Comparison of ENCODE assay signal across 8 cellular contexts in the genomic region with DNA sequence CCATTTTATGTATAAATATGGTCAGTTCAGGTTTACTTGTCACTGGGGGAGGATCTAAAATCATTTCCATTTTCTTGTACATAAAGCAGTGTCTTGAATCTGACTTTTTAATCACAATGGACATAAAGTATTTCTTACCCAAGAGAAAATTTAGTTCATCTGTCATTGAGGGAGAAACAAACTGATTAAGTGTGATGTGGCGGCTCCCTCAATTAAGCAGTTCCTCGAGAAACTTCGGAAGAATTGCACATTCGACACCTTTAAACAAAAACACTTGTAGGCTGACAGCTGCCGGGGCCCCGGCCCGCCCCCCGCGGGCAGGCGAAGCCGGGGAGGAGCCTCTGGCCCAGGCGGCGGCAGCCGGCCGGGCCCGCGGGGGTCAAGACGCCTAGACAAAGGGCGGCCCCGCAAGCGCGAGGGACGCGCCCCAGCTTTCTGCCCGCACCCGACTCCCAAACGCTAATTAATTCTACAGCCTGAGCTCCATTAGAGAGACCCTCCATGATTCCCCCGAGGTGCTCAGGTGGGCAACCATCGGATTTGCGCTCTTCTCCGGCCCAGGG. TPM values are rescaled to one million over a fixed set of nuclear protein-coding genes. Genes with fewer than 3 reads are reported as not detected.
DNase-seq lines count a peak whose midpoint lies in the region; ATAC-seq, FAIRE-seq and TF ChIP-seq lines count a peak whose summit lies in the region.

No MANE protein-coding gene starts in this region.

- CTCF ChIA-PET in K562 (lab: Yijun Ruan, JAX; ENCODE audit: low intra/inter-chr PET ratio), result no interaction called here

- no TSS peak for BruUV-seq in K562 (replicated peaks; lab: Mats Ljungman, UMichigan)

- H3K4me3 ChIP-seq in MG63, result peak overlapping the region; percentile 62
- H3K4me3 ChIP-seq in K562, result peak overlapping the region; percentile 61
- H3K4me3 ChIP-seq in thoracic aorta, result peak overlapping the region; percentile 97

- 6% methylated on average over 24 of the region's 31 CpGs for WGBS in K562 (ENCODE audit: insufficient coverage, low coverage, missing lambda C conversion rate)

- in situ Hi-C loops in K562 (cut with MboI), result no loop called here

- intact Hi-C loops in K562 (cut with micrococcal nuclease), result no loop called here

- H3K9me3 ChIP-seq in MG63 (no peaks in the 10 kb centered on the region), K562 (replicated peaks; ENCODE audit: control insufficient read depth, insufficient read depth, low read depth, low read length) (no peaks in the 10 kb centered on the region), thoracic aorta (no peaks in the 10 kb centered on the region)

- H3K4me2 ChIP-seq in K562 (ENCODE audit: insufficient read depth, low read length), result peak overlapping the region; percentile 90

- peak overlapping the region; percentile 94 for H2AFZ ChIP-seq in K562 (ENCODE audit: low read depth, low read length)

- H3K27me3 ChIP-seq in MG63 (peaks cover 50% of the 10 kb centered on the region), K562 (ENCODE audit: control insufficient read depth in 2 of 2, insufficient read depth in 2 of 2, low read length in 2 of 2) (peaks cover 0 to 14% of the 10 kb centered on the region in 2 experiments; a peak in 3 of 5 replicates), thoracic aorta (replicated peaks; ENCODE audit: insufficient read depth) (no peaks in the 10 kb centered on the region)

- H3K27ac ChIP-seq in K562 (ENCODE audit: extremely low read depth, low read depth, low read length) (no peak overlapping the region), thoracic aorta (peak overlapping the region in 1 of 2 donors; percentile 58)

- peak overlapping the region; percentile 53 to 92; a peak in 3 of 4 replicates for H3K9ac ChIP-seq in K562 (ENCODE audit: insufficient read depth in 1 of 2, low read depth in 2 of 2, low read length in 2 of 2)

- no peak for TF ChIP-seq CTCF in K562 (IDR thresholded peaks at IDR 0.05 in 2 of 3, conservative IDR thresholded peaks at IDR 0.05 in 1 of 3; ENCODE audit: insufficient read depth in 2 of 3, low read depth in 1 of 3, low read length in 3 of 3)
- no peak for TF ChIP-seq CTCF in thoracic aorta (IDR thresholded peaks at IDR 0.05)
- TF ChIP-seq CTCF in D721Med (IDR thresholded peaks at IDR 0.05; ENCODE audit: insufficient read depth, missing control alignments), result no peak

- POLR2A ChIA-PET in K562 (lab: Yijun Ruan, JAX), result interaction anchor here (0.6 kb wide), 1 partner anchor 127 kb away, joined by 3 read pairs; a partner anchor contains a TSS

- TF ChIP-seq POLR2A in K562 (conservative IDR thresholded peaks at IDR 0.05), result no peak

- TF ChIP-seq EP300 in K562 (IDR thresholded peaks at IDR 0.05; ENCODE audit: low read length), result no peak

- DNase-seq in activated T-cell treated with anti-CD3 and anti-CD28 coated beads, Interleukin-2, amount 50 U/mL, for 1 hour, result peak; percentile 35
- no peak for DNase-seq in activated T-cell treated with anti-CD3 and anti-CD28 coated beads, Interleukin-2, amount 50 U/mL, for 48 hours
- DNase-seq in MG63 (peak; percentile 32), K562 (ENCODE audit: extremely low read depth in 1 of 4, low spot score in 3 of 4) (peak; percentile 20 to 33 (median 22)), left kidney (ENCODE audit: low read depth, low spot score) (peak; percentile 48), thoracic aorta (ENCODE audit: low spot score) (no peak), D721Med (ENCODE audit: insufficient read length, low spot score) (no peak)

- H3K9me1 ChIP-seq in K562 (ENCODE audit: control insufficient read depth, insufficient read depth, low read length), result no peaks in the 10 kb centered on the region

- no peaks in the 10 kb centered on the region for H3K79me2 ChIP-seq in K562 (ENCODE audit: control insufficient read depth, insufficient read depth, low read length)

- no peak for FAIRE-seq in K562 (lab: Jason Lieb, UNC)
- no peak for FAIRE-seq in D721Med (lab: Jason Lieb, UNC)

- H3K36me3 ChIP-seq in MG63 (no peaks in the 10 kb centered on the region), K562 (ENCODE audit: control insufficient read depth, insufficient read depth, low read length) (no peaks in the 10 kb centered on the region), thoracic aorta (no peaks in the 10 kb centered on the region)

- H3K4me1 ChIP-seq in K562 (replicated peaks in 1 of 2; ENCODE audit: control insufficient read depth in 2 of 2, insufficient read depth in 2 of 2, low read length in 2 of 2) (peaks cover 0 to 20% of the 10 kb centered on the region in 2 experiments; a peak in 2 of 5 replicates), thoracic aorta (ENCODE audit: control insufficient read depth in 1 of 2, low read depth in 2 of 2) (peaks cover 4 to 10% of the 10 kb centered on the region in 2 donors)

- ATAC-seq in K562 (peak; percentile 48), thoracic aorta (ENCODE audit: insufficient number of reproducible peaks, low FRiP score, low read depth) (no peak), HG03095 (IDR thresholded peaks at IDR 0.05; ENCODE audit: unreplicated experiment) (no peak)

- no peak for TF ChIP-seq RAD21 in K562 (CRISPR knock-in tag; conservative IDR thresholded peaks at IDR 0.05 in 1 of 2, IDR thresholded peaks at IDR 0.05 in 1 of 2)

- H4K20me1 ChIP-seq in K562 (replicated peaks; ENCODE audit: control insufficient read depth, insufficient read depth, low read length), result no peaks in the 10 kb centered on the region

TF ChIP-seq in K562, 482 proteins besides CTCF, POLR2A, EP300 and RAD21 (continues in another document):
- TF ChIP-seq RFX5 (IDR thresholded peaks at IDR 0.05; ENCODE audit: low read depth, low read length) (no peak), ZNF274 (IDR thresholded peaks at IDR 0.05; ENCODE audit: borderline replicate concordance, low read depth, low read length) (no peak), ZNF778 (CRISPR knock-in tag; IDR thresholded peaks at IDR 0.05) (no peak), FOXA1 (IDR thresholded peaks at IDR 0.05; ENCODE audit: borderline replicate concordance) (no peak), KDM5B (IDR thresholded peaks at IDR 0.05; ENCODE audit: insufficient replicate concordance, low read depth, low read length) (no peak), ERF (CRISPR knock-in tag; IDR thresholded peaks at IDR 0.05) (no peak), ZNF347 (CRISPR knock-in tag; IDR thresholded peaks at IDR 0.05; ENCODE audit: low read depth) (no peak), PURB (CRISPR knock-in tag; IDR thresholded peaks at IDR 0.05; ENCODE audit: low read depth) (no peak)
- TF ChIP-seq, protein P1, sequence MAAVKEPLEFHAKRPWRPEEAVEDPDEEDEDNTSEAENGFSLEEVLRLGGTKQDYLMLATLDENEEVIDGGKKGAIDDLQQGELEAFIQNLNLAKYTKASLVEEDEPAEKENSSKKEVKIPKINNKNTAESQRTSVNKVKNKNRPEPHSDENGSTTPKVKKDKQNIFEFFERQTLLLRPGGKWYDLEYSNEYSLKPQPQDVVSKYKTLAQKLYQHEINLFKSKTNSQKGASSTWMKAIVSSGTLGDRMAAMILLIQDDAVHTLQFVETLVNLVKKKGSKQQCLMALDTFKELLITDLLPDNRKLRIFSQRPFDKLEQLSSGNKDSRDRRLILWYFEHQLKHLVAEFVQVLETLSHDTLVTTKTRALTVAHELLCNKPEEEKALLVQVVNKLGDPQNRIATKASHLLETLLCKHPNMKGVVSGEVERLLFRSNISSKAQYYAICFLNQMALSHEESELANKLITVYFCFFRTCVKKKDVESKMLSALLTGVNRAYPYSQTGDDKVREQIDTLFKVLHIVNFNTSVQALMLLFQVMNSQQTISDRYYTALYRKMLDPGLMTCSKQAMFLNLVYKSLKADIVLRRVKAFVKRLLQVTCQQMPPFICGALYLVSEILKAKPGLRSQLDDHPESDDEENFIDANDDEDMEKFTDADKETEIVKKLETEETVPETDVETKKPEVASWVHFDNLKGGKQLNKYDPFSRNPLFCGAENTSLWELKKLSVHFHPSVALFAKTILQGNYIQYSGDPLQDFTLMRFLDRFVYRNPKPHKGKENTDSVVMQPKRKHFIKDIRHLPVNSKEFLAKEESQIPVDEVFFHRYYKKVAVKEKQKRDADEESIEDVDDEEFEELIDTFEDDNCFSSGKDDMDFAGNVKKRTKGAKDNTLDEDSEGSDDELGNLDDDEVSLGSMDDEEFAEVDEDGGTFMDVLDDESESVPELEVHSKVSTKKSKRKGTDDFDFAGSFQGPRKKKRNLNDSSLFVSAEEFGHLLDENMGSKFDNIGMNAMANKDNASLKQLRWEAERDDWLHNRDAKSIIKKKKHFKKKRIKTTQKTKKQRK (IDR thresholded peaks at IDR 0.05; ENCODE audit: borderline replicate concordance, low read depth, low read length), result no peak

RNA-seq across cellular contexts. Expression of a gene that starts 0.8 kb away (rescaled TPM):
- 0.10 TPM in 1 of 2 replicates, not detected in the other for total RNA-seq in MG63 (2014; rRNA removed; shearing (Covaris generic); ENCODE audit: low replicate concordance)
- 3.1 and 3.8 TPM in 2 replicates for total RNA-seq in K562 (2011; cell fraction: chromatin; rRNA removed; ENCODE audit: low replicate concordance)
- total RNA-seq in K562 (2011; cell fraction: nucleolus; rRNA removed), result 1.0 and 1.8 TPM in 2 replicates
- total RNA-seq in K562 (2011; cell fraction: nucleoplasm; rRNA removed), result 1.2 and 2.7 TPM in 2 replicates
- total RNA-seq in K562 (2014; rRNA removed) (0.27 and 1.6 TPM in 2 replicates), K562 (2014; rRNA removed; fragmentation: Illumina TruSeq; extraction: Trizol) (0.33 and 0.54 TPM in 2 replicates), K562 (2015; rRNA removed; fragmentation: Illumina TruSeq; extraction: Trizol) (0.11 and 0.33 TPM in 2 replicates), K562 (2021) (0.22 and 0.51 TPM in 2 replicates), thoracic aorta (10 to 100 TPM in 1 of 2 donors, 1 to 10 TPM in 1; 4.6 to 15.3 TPM)
- polyA plus RNA-seq in K562 (2011; rRNA removed) (0.71 and 0.93 TPM in 2 replicates), K562 (2014; fragmentation: Illumina TruSeq; extraction: Trizol) (0.31 and 0.46 TPM in 2 replicates), K562 (2014; fragmentation: Nextera tagmentation; extraction: Ambion mirVana) (under 1 TPM; 0.10 to 0.11 TPM), K562 (2014; rRNA removed) (0.28 and 0.54 TPM in 2 replicates)
- polyA plus RNA-seq in K562 (2011; cell fraction: cytosol; rRNA removed), result 0.75 and 0.91 TPM in 2 replicates
- 0.65 and 0.71 TPM in 2 replicates for polyA plus RNA-seq in K562 (2011; cell fraction: nucleus; rRNA removed)
- 0.23 and 0.42 TPM in 2 replicates for polyA plus RNA-seq in K562 (2012)
- polyA minus RNA-seq in K562 (2011; rRNA and poly(A)+ RNA removed), result 1.9 and 2.2 TPM in 2 replicates
- 1.0 TPM in 1 of 2 replicates, not detected in the other for polyA minus RNA-seq in K562 (2011; cell fraction: cytosol; rRNA and poly(A)+ RNA removed)
- 1.1 and 3.2 TPM in 2 replicates for polyA minus RNA-seq in K562 (2011; cell fraction: nucleus; rRNA and poly(A)+ RNA removed)

Comparison
In these comparisons a context has a peak if more than half of its experiments do, and no peak if none do; other contexts are left out.
1. DNase-seq: peak in activated T-cell treated with anti-CD3 and anti-CD28 coated beads, Interleukin-2, amount 50 U/mL, for 1 hour (single experiment), MG63 (single experiment), K562 (4 of 4) and left kidney (single experiment); none in activated T-cell treated with anti-CD3 and anti-CD28 coated beads, Interleukin-2, amount 50 U/mL, for 48 hours (0 of 2), thoracic aorta (single experiment) and D721Med (single experiment).
2. Peak in every context shown above with its lines, with median percentiles within 50 percentile points of each other: H3K4me3 ChIP-seq.